In genomic region chr22:23833017-23833795, GRCh38 we compare ENCODE assay signal across 25 cellular contexts. TPM values are rescaled to one million over a fixed set of nuclear protein-coding genes. Genes with fewer than 3 reads are reported as not detected.
A peak's percentile ranks its signal among the peaks of the same experiment; 100 is the strongest.
DNase-seq lines count a peak whose midpoint lies in the region; ATAC-seq, FAIRE-seq and TF ChIP-seq lines count a peak whose summit lies in the region.
"Had no signal": no experiment of that assay in that cellular context is flagged by ENCODE, and none has a peak within 500 bp of the region (broad histone marks: within the 10 kb centered on the region; RNA-seq: fewer than 3 reads in every experiment).

No MANE protein-coding gene starts in this region.

- no peak for TF ChIP-seq POLR2A in right lobe of liver (IDR thresholded peaks at IDR 0.05)
- TF ChIP-seq POLR2A in HepG2 (IDR thresholded peaks at IDR 0.05; ENCODE audit: insufficient read depth in 1 of 2, low read depth in 2 of 2, low read length in 2 of 2): no peak

- no peaks in the 10 kb centered on the region for H4K20me1 ChIP-seq in HepG2 (ENCODE audit: insufficient read depth, low read length)

- H3K4me1 ChIP-seq in right lobe of liver (peaks cover 0 to 17% (median 0%) of the 10 kb centered on the region in 4 donors), HepG2 (ENCODE audit: insufficient read depth, low read length) (no peaks in the 10 kb centered on the region), left ventricle myocardium inferior (peaks cover 100% of the 10 kb centered on the region)
- H3K4me1 ChIP-seq: BE2C, SJCRH30 had no signal

- no peak for TF ChIP-seq EP300 in HepG2 (IDR thresholded peaks at IDR 0.05; ENCODE audit: low read depth in 2 of 2, low read length in 2 of 2)
- no peak for TF ChIP-seq EP300 in HepG2 (CRISPR knock-in tag; IDR thresholded peaks at IDR 0.05; ENCODE audit: borderline replicate concordance)

- CTCF ChIA-PET in HepG2 (lab: Yijun Ruan, JAX; ENCODE audit: low intra/inter-chr PET ratio, low total read pairs): no interaction called here

- H3K9me3 ChIP-seq in right lobe of liver (no peaks in the 10 kb centered on the region), HepG2 (ENCODE audit: low read length) (no peaks in the 10 kb centered on the region), left ventricle myocardium inferior (replicated peaks) (no peaks in the 10 kb centered on the region)
- H3K9me3 ChIP-seq: BE2C, SJCRH30 had no signal

- WGBS in right lobe of liver (ENCODE audit: insufficient coverage, low coverage, low lambda C conversion rate, missing lambda C conversion rate): 91% methylated on average over 11 of the region's 16 CpGs
- WGBS in HepG2 (ENCODE audit: low lambda C conversion rate): 87% methylated on average over 10 of the region's 16 CpGs

- H3K79me2 ChIP-seq in HepG2 (ENCODE audit: insufficient read depth, low read length): no peaks in the 10 kb centered on the region

- DNase-seq in right lobe of liver (peak; percentile 10 to 39 (median 34)), HepG2 (ENCODE audit: low spot score) (no peak), left ventricle myocardium inferior (no peak), sciatic nerve (ENCODE audit: low spot score) (peak; percentile 53), cerebellar nuclear complex (lab: John Stamatoyannopoulos, UW) (no peak), KG1 (lab: John Stamatoyannopoulos, UW) (no peak), GM19239 (ENCODE audit: insufficient read length, low spot score) (no peak), DMS114 treated with DMSO at 0.1 percent for 48 hours (lab: John Stamatoyannopoulos, UW; ENCODE audit: unreplicated experiment) (no peak)
- DNase-seq: activated CD4-positive, alpha-beta T cell treated with anti-CD3 and anti-CD28 coated beads, Interleukin-2, amount 10 ng/mL, durations not matched to agents 24 days and 14 days; activated CD8-positive, alpha-beta memory T cell treated with anti-CD3 and anti-CD28 coated beads, Interleukin-2, amount 10 ng/mL, durations not matched to agents 7 days and 5 days; BE2C; COR-L47; NCI-H1105; NCI-H2029; NCI-H345; NCI-H774; nephron progenitor cell; SJCRH30; stimulated activated CD4-positive, alpha-beta T cell treated with anti-CD3 and anti-CD28 coated beads, Interleukin-2, amount 100 ng/mL, for 24 hours had no signal

- H3K27me3 ChIP-seq in right lobe of liver (no peaks in the 10 kb centered on the region), HepG2 (ENCODE audit: control insufficient read depth in 1 of 2, insufficient read depth in 2 of 2, low read length in 2 of 2) (no peaks in the 10 kb centered on the region), left ventricle myocardium inferior (ENCODE audit: low read depth) (no peaks in the 10 kb centered on the region)
- H3K27me3 ChIP-seq: BE2C, SJCRH30 had no signal

- H3K27ac ChIP-seq in right lobe of liver (no peak overlapping the region), HepG2 (ENCODE audit: extremely low read length, insufficient read depth, low read length) (no peak overlapping the region), left ventricle myocardium inferior (replicated peaks) (peak overlapping the region; percentile 96)
- H3K27ac ChIP-seq: SJCRH30 had no signal

- no peak overlapping the region for H3K4me2 ChIP-seq in HepG2 (ENCODE audit: low read depth, low read length)

- BruUV-seq in HepG2 (replicated peaks; lab: Mats Ljungman, UMichigan): no TSS peak

- H3K9ac ChIP-seq in HepG2 (ENCODE audit: insufficient read depth, low read depth, low read length): no peak overlapping the region

- H3K36me3 ChIP-seq in right lobe of liver (peaks cover 0 to 5% (median 2%) of the 10 kb centered on the region in 4 donors), HepG2 (replicated peaks in 1 of 2; ENCODE audit: control insufficient read depth in 1 of 2, insufficient read depth in 2 of 2, low read length in 2 of 2) (peaks cover 38 to 70% of the 10 kb centered on the region in 2 experiments; a peak in 4 of 5 replicates), left ventricle myocardium inferior (peaks cover 52% of the 10 kb centered on the region)

- TF ChIP-seq CTCF in right lobe of liver (IDR thresholded peaks at IDR 0.05) (no peak), HepG2 (CRISPR knock-in tag; IDR thresholded peaks at IDR 0.05) (no peak), left ventricle myocardium inferior (IDR thresholded peaks at IDR 0.05; ENCODE audit: borderline replicate concordance) (peak; percentile 27)

- POLR2A ChIA-PET in HepG2 (lab: Yijun Ruan, JAX): no interaction called here

- ATAC-seq in right lobe of liver (no peak), HepG2 (no peak), sciatic nerve (no peak)
- ATAC-seq: activated CD8-positive, alpha-beta memory T cell treated with anti-CD3 and anti-CD28 coated beads, Interleukin-2, amount 10 ng/mL, durations not matched to agents 7 days and 5 days; activated naive CD4-positive, alpha-beta T cell treated with anti-CD3 and anti-CD28 coated beads, Interleukin-2, amount 50 U/mL, for 72 hours; stimulated activated effector memory CD8-positive, alpha-beta T cell treated with anti-CD3 and anti-CD28 coated beads, Interleukin-12 subunit alpha, Interleukin-12 subunit beta, amount 100 ng/mL, for 72 hours had no signal

- TF ChIP-seq RAD21 in HepG2 (CRISPR knock-in tag; IDR thresholded peaks at IDR 0.05): no peak

- H3K4me3 ChIP-seq in right lobe of liver: no peak overlapping the region
- no peak overlapping the region for H3K4me3 ChIP-seq in HepG2 (replicated peaks in 1 of 3; ENCODE audit: insufficient read depth in 1 of 3, low read depth in 2 of 3, low read length in 3 of 3)
- no peak overlapping the region for H3K4me3 ChIP-seq in left ventricle myocardium inferior
- H3K4me3 ChIP-seq: SJCRH30, skin epidermis had no signal

- intact Hi-C loops in right lobe of liver (cut with DNase I): no loop called here
- intact Hi-C loops in HepG2 (cut with micrococcal nuclease; ENCODE audit: unreplicated experiment): no loop called here
- intact Hi-C loops in left ventricle myocardium inferior (cut with micrococcal nuclease): no loop called here
- intact Hi-C loops in sciatic nerve (cut with DNase I): no loop called here

- in situ Hi-C loops in HepG2 (cut with HindIII; ENCODE audit: extremely low pct_ligation_motif_present, low pct_unique_long_range_greater_than_20kb): loop anchor here (25.0 kb wide), 1 partner anchor 221 kb away; no protein-coding TSS in a partner anchor

- H2AFZ ChIP-seq in HepG2 (ENCODE audit: low read length): no peak overlapping the region

- FAIRE-seq in HepG2 (lab: Jason Lieb, UNC): no peak
- FAIRE-seq in GM19239 (lab: Jason Lieb, UNC): no peak
- FAIRE-seq: A204.1, colon, H1 had no signal

RNA-seq across cellular contexts. Expression of gene DERL3, which starts 5.6 kb away (rescaled TPM):
- total RNA-seq in right lobe of liver (1 to 10 TPM; 1.1 to 7.1 (median 4.1) TPM), HepG2 (2016; rRNA removed; fragmentation: Illumina TruSeq; extraction: Trizol) (not detected in 2 replicates), left ventricle myocardium inferior (2.0 TPM), sciatic nerve (2.7 TPM)
- total RNA-seq in HepG2 (2016; cell fraction: cytosol; rRNA removed; fragmentation: Illumina TruSeq; extraction: Trizol; ENCODE audit: low read depth): not detected in 2 replicates
- total RNA-seq in HepG2 (2016; cell fraction: insoluble cytoplasmic fraction; rRNA removed; fragmentation: Illumina TruSeq; extraction: Trizol): not detected in 2 replicates
- not detected in 2 replicates for total RNA-seq in HepG2 (2016; cell fraction: membrane; rRNA removed; fragmentation: Illumina TruSeq; extraction: Trizol)
- not detected in 2 replicates for total RNA-seq in HepG2 (2016; cell fraction: nucleus; rRNA removed; fragmentation: Illumina TruSeq; extraction: Trizol)
- polyA plus RNA-seq in HepG2 (2011; rRNA removed): not detected in 2 replicates
- polyA plus RNA-seq in HepG2 (2011; cell fraction: cytosol; rRNA removed): not detected in 2 replicates
- not detected in 2 replicates for polyA plus RNA-seq in HepG2 (2011; cell fraction: nucleus; rRNA removed)
- polyA plus RNA-seq in HepG2 (2012): 0.07 TPM in 1 of 2 replicates, not detected in the other
- not detected in 2 replicates for polyA plus RNA-seq in HepG2 (2016; cell fraction: cytosol; fragmentation: Illumina TruSeq; extraction: Trizol; ENCODE audit: low read depth)
- polyA plus RNA-seq in HepG2 (2016; cell fraction: insoluble cytoplasmic fraction; fragmentation: Illumina TruSeq; extraction: Trizol; ENCODE audit: low read depth): not detected in 2 replicates
- polyA plus RNA-seq in HepG2 (2016; cell fraction: membrane; fragmentation: Illumina TruSeq; extraction: Trizol; ENCODE audit: low read depth): not detected in 2 replicates
- not detected in 2 replicates for polyA plus RNA-seq in HepG2 (2016; cell fraction: nucleus; fragmentation: Illumina TruSeq; extraction: Trizol; ENCODE audit: insufficient read depth, low read depth)
- 1.4 TPM in 1 of 2 replicates, not detected in the other for polyA minus RNA-seq in HepG2 (2011; rRNA and poly(A)+ RNA removed; ENCODE audit: low replicate concordance)
- not detected in 2 replicates for polyA minus RNA-seq in HepG2 (2011; cell fraction: cytosol; rRNA and poly(A)+ RNA removed)
- not detected in 2 replicates for polyA minus RNA-seq in HepG2 (2011; cell fraction: nucleus; rRNA and poly(A)+ RNA removed)
- total RNA-seq: SJCRH30 had no signal

RNA-seq across cellular contexts. Expression of gene SLC2A11, which starts 24.5 kb away (rescaled TPM):
- total RNA-seq in right lobe of liver: 1 to 10 TPM; 2.9 to 7.1 (median 5.0) TPM
- 8.9 and 15.2 TPM in 2 replicates for total RNA-seq in HepG2 (2016; rRNA removed; fragmentation: Illumina TruSeq; extraction: Trizol)
- 9.3 TPM in 2 replicates for total RNA-seq in HepG2 (2016; cell fraction: cytosol; rRNA removed; fragmentation: Illumina TruSeq; extraction: Trizol; ENCODE audit: low read depth)
- 9.3 and 15.6 TPM in 2 replicates for total RNA-seq in HepG2 (2016; cell fraction: insoluble cytoplasmic fraction; rRNA removed; fragmentation: Illumina TruSeq; extraction: Trizol)
- 18.3 and 19.5 TPM in 2 replicates for total RNA-seq in HepG2 (2016; cell fraction: membrane; rRNA removed; fragmentation: Illumina TruSeq; extraction: Trizol)
- 16.4 and 16.6 TPM in 2 replicates for total RNA-seq in HepG2 (2016; cell fraction: nucleus; rRNA removed; fragmentation: Illumina TruSeq; extraction: Trizol)
- 15.4 and 18.6 TPM in 2 replicates for polyA plus RNA-seq in HepG2 (2011; rRNA removed)
- polyA plus RNA-seq in HepG2 (2011; cell fraction: cytosol; rRNA removed): 16.1 and 19.7 TPM in 2 replicates
- polyA plus RNA-seq in HepG2 (2011; cell fraction: nucleus; rRNA removed): 28.4 and 31.3 TPM in 2 replicates
- 11.1 and 17.5 TPM in 2 replicates for polyA plus RNA-seq in HepG2 (2012)
- 16.2 and 17.4 TPM in 2 replicates for polyA plus RNA-seq in HepG2 (2016; cell fraction: cytosol; fragmentation: Illumina TruSeq; extraction: Trizol; ENCODE audit: low read depth)
- 8.6 and 11.3 TPM in 2 replicates for polyA plus RNA-seq in HepG2 (2016; cell fraction: insoluble cytoplasmic fraction; fragmentation: Illumina TruSeq; extraction: Trizol; ENCODE audit: low read depth)
- polyA plus RNA-seq in HepG2 (2016; cell fraction: membrane; fragmentation: Illumina TruSeq; extraction: Trizol; ENCODE audit: low read depth): 16.1 and 17.7 TPM in 2 replicates
- polyA plus RNA-seq in HepG2 (2016; cell fraction: nucleus; fragmentation: Illumina TruSeq; extraction: Trizol; ENCODE audit: insufficient read depth, low read depth): 31.8 and 34.3 TPM in 2 replicates
- 11.5 and 32.8 TPM in 2 replicates for polyA minus RNA-seq in HepG2 (2011; rRNA and poly(A)+ RNA removed; ENCODE audit: low replicate concordance)
- 4.7 and 5.8 TPM in 2 replicates for polyA minus RNA-seq in HepG2 (2011; cell fraction: cytosol; rRNA and poly(A)+ RNA removed)
- 21.2 and 32.8 TPM in 2 replicates for polyA minus RNA-seq in HepG2 (2011; cell fraction: nucleus; rRNA and poly(A)+ RNA removed)
- 22.0 TPM for total RNA-seq in left ventricle myocardium inferior
- total RNA-seq in sciatic nerve: 13.6 TPM

RNA-seq across cellular contexts. Expression of gene SMARCB1, which starts 46.4 kb away (rescaled TPM):
- 10 to 100 TPM; 19.9 to 70.2 (median 25.3) TPM for total RNA-seq in right lobe of liver
- 74.0 and 75.8 TPM in 2 replicates for total RNA-seq in HepG2 (2016; rRNA removed; fragmentation: Illumina TruSeq; extraction: Trizol)
- total RNA-seq in HepG2 (2016; cell fraction: cytosol; rRNA removed; fragmentation: Illumina TruSeq; extraction: Trizol; ENCODE audit: low read depth): 49.5 and 56.5 TPM in 2 replicates
- 57.1 and 69.6 TPM in 2 replicates for total RNA-seq in HepG2 (2016; cell fraction: insoluble cytoplasmic fraction; rRNA removed; fragmentation: Illumina TruSeq; extraction: Trizol)
- 60.2 and 66.9 TPM in 2 replicates for total RNA-seq in HepG2 (2016; cell fraction: membrane; rRNA removed; fragmentation: Illumina TruSeq; extraction: Trizol)
- total RNA-seq in HepG2 (2016; cell fraction: nucleus; rRNA removed; fragmentation: Illumina TruSeq; extraction: Trizol): 33.7 and 37.0 TPM in 2 replicates
- polyA plus RNA-seq in HepG2 (2011; rRNA removed): 150 and 166 TPM in 2 replicates
- 110 and 129 TPM in 2 replicates for polyA plus RNA-seq in HepG2 (2011; cell fraction: cytosol; rRNA removed)
- polyA plus RNA-seq in HepG2 (2011; cell fraction: nucleus; rRNA removed): 88.0 and 96.6 TPM in 2 replicates
- 99.4 and 113 TPM in 2 replicates for polyA plus RNA-seq in HepG2 (2012)
- 78.3 and 90.9 TPM in 2 replicates for polyA plus RNA-seq in HepG2 (2016; cell fraction: cytosol; fragmentation: Illumina TruSeq; extraction: Trizol; ENCODE audit: low read depth)
- 127 and 143 TPM in 2 replicates for polyA plus RNA-seq in HepG2 (2016; cell fraction: insoluble cytoplasmic fraction; fragmentation: Illumina TruSeq; extraction: Trizol; ENCODE audit: low read depth)
- 82.2 and 92.9 TPM in 2 replicates for polyA plus RNA-seq in HepG2 (2016; cell fraction: membrane; fragmentation: Illumina TruSeq; extraction: Trizol; ENCODE audit: low read depth)
- 92.2 and 94.0 TPM in 2 replicates for polyA plus RNA-seq in HepG2 (2016; cell fraction: nucleus; fragmentation: Illumina TruSeq; extraction: Trizol; ENCODE audit: insufficient read depth, low read depth)
- polyA minus RNA-seq in HepG2 (2011; rRNA and poly(A)+ RNA removed; ENCODE audit: low replicate concordance): 77.2 and 97.6 TPM in 2 replicates
- polyA minus RNA-seq in HepG2 (2011; cell fraction: cytosol; rRNA and poly(A)+ RNA removed): 35.3 and 48.0 TPM in 2 replicates
- 55.2 and 55.9 TPM in 2 replicates for polyA minus RNA-seq in HepG2 (2011; cell fraction: nucleus; rRNA and poly(A)+ RNA removed)
- 52.0 TPM for total RNA-seq in left ventricle myocardium inferior
- total RNA-seq in sciatic nerve: 56.2 TPM

Comparison
In these comparisons a context has a peak if more than half of its experiments do, and no peak if none do; other contexts are left out.
1. DNase-seq: peak in right lobe of liver (3 of 3) and sciatic nerve (single experiment); none in HepG2 (single experiment), left ventricle myocardium inferior (single experiment), cerebellar nuclear complex (0 of 2), KG1 (single experiment), GM19239 (single experiment) and DMS114 treated with DMSO at 0.1 percent for 48 hours (single experiment).